35 cellular contexts compared by ENCODE assay signal in the genomic region with DNA sequence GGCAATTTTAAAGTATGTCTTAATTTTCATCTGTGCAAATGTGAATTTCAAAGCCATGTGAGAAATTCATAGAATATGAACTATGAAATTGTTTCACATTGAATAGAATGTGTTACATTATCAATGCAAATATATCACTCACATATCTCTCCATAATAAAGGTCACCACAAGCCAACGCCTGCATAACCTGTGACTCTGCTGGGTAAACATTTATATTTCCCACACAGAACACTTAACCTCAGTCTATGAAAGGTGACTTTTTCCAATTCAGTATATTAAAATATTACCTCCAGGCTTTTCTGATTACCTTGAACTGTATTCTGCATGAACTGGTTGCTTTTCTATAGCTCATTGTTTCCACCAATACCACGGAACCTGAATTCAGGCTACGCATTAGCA.
"Had no signal": no experiment of that assay in that cellular context is flagged by ENCODE, and none has a peak within 500 bp of the region (broad histone marks: within the 10 kb centered on the region; RNA-seq: fewer than 3 reads in every experiment).

No MANE protein-coding gene starts in this region.

- H3K4me2 ChIP-seq: KMS-11 had no signal

- H3K9ac ChIP-seq: KMS-11 had no signal

- H3K4me3 ChIP-seq: MG63 had no signal

- H3K9me3 ChIP-seq: MG63 had no signal

- H3K36me3 ChIP-seq: MG63 had no signal

- DNase-seq: Kasumi-1, KG1, MG63, MM.1S, MV-4-11, NCI-H1048, NCI-H1092, NCI-H1092 treated with DMSO at 0.1 percent for 48 hours, NCI-H1105, NCI-H1105 treated with DMSO at 0.1 percent for 48 hours, NCI-H1417 treated with DMSO at 0.1 percent for 48 hours, NCI-H1436, NCI-H1436 treated with DMSO at 0.1 percent for 48 hours, NCI-H146, NCI-H1694, NCI-H1694 treated with DMSO at 0.1 percent for 48 hours, NCI-H187, NCI-H187 treated with DMSO at 0.1 percent for 48 hours, NCI-H1930, NCI-H2029, NCI-H2029 treated with DMSO at 0.1 percent for 48 hours, NCI-H2081, NCI-H2081 treated with DMSO at 0.1 percent for 48 hours, NCI-H2107, NCI-H2171, NCI-H2171 treated with DMSO at 0.1 percent for 48 hours, NCI-H2227 treated with DMSO at 0.1 percent for 48 hours, NCI-H226, NCI-H345, NCI-H446, NCI-H446 treated with DMSO at 0.1 percent for 48 hours, NCI-H510A, NCI-H510A treated with DMSO at 0.1 percent for 48 hours, NCI-H524 had no signal

- H3K27ac ChIP-seq: KMS-11 had no signal
